24 cellular contexts compared by ENCODE assay signal in the genomic region with DNA sequence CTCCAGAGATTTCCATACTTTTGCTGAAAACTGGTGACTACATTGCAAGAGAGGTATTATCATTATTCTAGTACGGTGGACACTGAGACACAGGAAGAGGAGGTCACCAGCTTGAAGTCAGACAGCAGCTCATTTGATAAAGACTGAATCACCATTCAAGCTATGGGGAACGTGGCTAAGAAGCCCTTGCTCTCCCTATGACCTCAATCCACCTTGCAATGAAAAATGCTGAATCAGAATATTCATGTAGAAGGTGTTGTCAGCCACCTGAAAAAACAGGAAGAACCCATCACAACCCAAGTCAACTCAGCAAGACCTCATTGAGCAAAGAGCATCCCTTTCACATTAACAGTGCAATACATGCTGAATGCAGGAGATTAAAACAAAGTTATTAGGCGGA. TPM values are rescaled to one million over a fixed set of nuclear protein-coding genes. Genes with fewer than 3 reads are reported as not detected.
DNase-seq lines count a peak whose midpoint lies in the region; ATAC-seq, FAIRE-seq and TF ChIP-seq lines count a peak whose summit lies in the region.
"Had no signal": no experiment of that assay in that cellular context is flagged by ENCODE, and none has a peak within 500 bp of the region (broad histone marks: within the 10 kb centered on the region; RNA-seq: fewer than 3 reads in every experiment).

No MANE protein-coding gene starts in this region.

- H3K4me1 ChIP-seq in GM12878 (ENCODE audit: control insufficient read depth, insufficient read depth, low read length) = no peaks in the 10 kb centered on the region
- no peaks in the 10 kb centered on the region for H3K4me1 ChIP-seq in neural progenitor cell
- H3K4me1 ChIP-seq: ascending aorta, BLaER1, uterus had no signal

- peak; percentile 77 for FAIRE-seq in GM12878 (lab: Jason Lieb, UNC)
- FAIRE-seq: A204.1 had no signal

- H4K20me1 ChIP-seq in GM12878 (ENCODE audit: control insufficient read depth, insufficient read depth) (no peaks in the 10 kb centered on the region), neural progenitor cell (ENCODE audit: low read depth) (no peaks in the 10 kb centered on the region)
- H4K20me1 ChIP-seq: BLaER1 had no signal

- POLR2A ChIA-PET in GM12878 (lab: Charles Lee) = no interaction called here

- H3K9me3 ChIP-seq in GM12878 (replicated peaks; ENCODE audit: control insufficient read depth, insufficient read depth, low read length) (no peaks in the 10 kb centered on the region), neural progenitor cell (ENCODE audit: low read depth) (no peaks in the 10 kb centered on the region)
- H3K9me3 ChIP-seq: ascending aorta, BLaER1, uterus had no signal

- TF ChIP-seq RAD21 in GM12878 (IDR thresholded peaks at IDR 0.05; ENCODE audit: insufficient read depth, low read depth, low read length) = no peak

- no peak for TF ChIP-seq EP300 in GM12878 (IDR thresholded peaks at IDR 0.05; ENCODE audit: borderline replicate concordance in 1 of 2, control insufficient read depth in 1 of 2, low read depth in 2 of 2, low read length in 2 of 2)

- intact Hi-C loops in GM12878 (cut with micrococcal nuclease; ENCODE audit: unreplicated experiment) = no loop called here
- intact Hi-C loops in activated T-helper 1 cell treated with anti-CD3 and anti-CD28 coated beads, Interleukin-12 subunit alpha, Interleukin-12 subunit beta, Interleukin-2, Interleukin-4 antibody, amounts not matched to agents 30 ng/mL and 10 ng/mL and 1 ng/mL, durations not matched to agents 14 hours and 24 hours and 36 hours (cut with micrococcal nuclease) = no loop called here

- no peak for ATAC-seq in GM12878
- ATAC-seq: esophagus mucosa; left lobe of liver; stimulated activated effector memory CD8-positive, alpha-beta T cell treated with anti-CD3 and anti-CD28 coated beads, Interleukin-12 subunit alpha, Interleukin-12 subunit beta, amount 100 ng/mL, for 72 hours had no signal

- TF ChIP-seq CTCF in GM12878 (IDR thresholded peaks at IDR 0.05 in 2 of 3, conservative IDR thresholded peaks at IDR 0.05 in 1 of 3; ENCODE audit: control insufficient read depth in 2 of 3, extremely low read depth in 1 of 3, insufficient read depth in 1 of 3, low read depth in 3 of 3, low read length in 3 of 3) = no peak
- TF ChIP-seq CTCF in mesothelial cell of epicardium (IDR thresholded peaks at IDR 0.05; ENCODE audit: unreplicated experiment) = no peak
- no peak for TF ChIP-seq CTCF in neural progenitor cell (IDR thresholded peaks at IDR 0.05)

- no peaks in the 10 kb centered on the region for H3K79me2 ChIP-seq in GM12878 (ENCODE audit: control insufficient read depth, insufficient read depth, low read length)
- no peaks in the 10 kb centered on the region for H3K79me2 ChIP-seq in neural progenitor cell (ENCODE audit: low read depth)

- H3F3A ChIP-seq in neural progenitor cell (ENCODE audit: low read depth) = no peaks in the 10 kb centered on the region

- CTCF ChIA-PET in GM12878 (lab: Yijun Ruan, JAX) = no interaction called here

- H3K9me3 Mint-ChIP-seq in mesothelial cell of epicardium (no peaks in the 10 kb centered on the region), neural progenitor cell (no peaks in the 10 kb centered on the region)
- H3K9me3 Mint-ChIP-seq in activated T-helper 1 cell treated with anti-CD3 and anti-CD28 coated beads, Interleukin-12 subunit alpha, Interleukin-12 subunit beta, Interleukin-2, Interleukin-4 antibody, amounts not matched to agents 30 ng/mL and 10 ng/mL and 1 ng/mL, durations not matched to agents 14 hours and 24 hours and 36 hours = no peaks in the 10 kb centered on the region
- H3K9me3 Mint-ChIP-seq: activated B cell treated with CpG ODN at 0.5 μM for 24 hours; activated CD4-positive, alpha-beta memory T cell treated with anti-CD3 and anti-CD28 coated beads, Interleukin-2, amount 10 ng/mL, durations not matched to agents 7 days and 5 days; activated naive CD4-positive, alpha-beta T cell treated with anti-CD3 and anti-CD28 coated beads for 36 hours; nephron progenitor cell; stimulated activated effector memory CD8-positive, alpha-beta T cell treated with anti-CD3 and anti-CD28 coated beads, Interleukin-12 subunit alpha, Interleukin-12 subunit beta, amount 100 ng/mL, for 72 hours had no signal

- H3K27me3 ChIP-seq in GM12878 (replicated peaks in 1 of 2; ENCODE audit: control insufficient read depth in 2 of 2, insufficient read depth in 2 of 2, low read length in 1 of 2) (no peaks in the 10 kb centered on the region), neural progenitor cell (no peaks in the 10 kb centered on the region)
- H3K27me3 ChIP-seq: ascending aorta, BLaER1, uterus had no signal

- DNase-seq in NCI-H510A treated with DMSO at 0.1 percent for 48 hours (lab: John Stamatoyannopoulos, UW) = peak; percentile 58
- no peak for DNase-seq in NCI-H510A (lab: John Stamatoyannopoulos, UW)
- peak; percentile 86 for DNase-seq in NCI-H748 (lab: John Stamatoyannopoulos, UW; ENCODE audit: unreplicated experiment)
- no peak for DNase-seq in GM12878 (ENCODE audit: low read depth, low spot score)
- DNase-seq in mesothelial cell of epicardium (ENCODE audit: low spot score in 2 of 2, unreplicated experiment in 2 of 2) = no peak
- DNase-seq in neural progenitor cell (ENCODE audit: low spot score) = no peak
- no peak for DNase-seq in GF-D8 (lab: John Stamatoyannopoulos, UW)
- DNase-seq in activated T-helper 1 cell treated with anti-CD3 and anti-CD28 coated beads, Interleukin-12 subunit alpha, Interleukin-12 subunit beta, Interleukin-2, Interleukin-4 antibody, amounts not matched to agents 30 ng/mL and 10 ng/mL and 1 ng/mL, durations not matched to agents 14 hours and 24 hours and 36 hours (ENCODE audit: low spot score) = no peak
- DNase-seq: activated B cell treated with CpG ODN at 0.5 μM for 24 hours; activated CD4-positive, alpha-beta memory T cell treated with anti-CD3 and anti-CD28 coated beads, Interleukin-2, amount 10 ng/mL, durations not matched to agents 7 days and 5 days; activated naive CD4-positive, alpha-beta T cell treated with anti-CD3 and anti-CD28 coated beads for 36 hours; cerebellar nuclear complex; GOT3; midbrain; nephron progenitor cell; PC-9; posterior cingulate gyrus; uterus had no signal

- SMC1A ChIA-PET in GM12878 (lab: Charles Lee; ENCODE audit: uncharacterized antibody, unreplicated experiment) = no interaction called here

- H3K27ac Mint-ChIP-seq in mesothelial cell of epicardium (peak overlapping the region; percentile 40), neural progenitor cell (no peak overlapping the region)
- no peak overlapping the region for H3K27ac Mint-ChIP-seq in activated T-helper 1 cell treated with anti-CD3 and anti-CD28 coated beads, Interleukin-12 subunit alpha, Interleukin-12 subunit beta, Interleukin-2, Interleukin-4 antibody, amounts not matched to agents 30 ng/mL and 10 ng/mL and 1 ng/mL, durations not matched to agents 14 hours and 24 hours and 36 hours
- H3K27ac Mint-ChIP-seq: activated B cell treated with CpG ODN at 0.5 μM for 24 hours; activated CD4-positive, alpha-beta memory T cell treated with anti-CD3 and anti-CD28 coated beads, Interleukin-2, amount 10 ng/mL, durations not matched to agents 7 days and 5 days; activated naive CD4-positive, alpha-beta T cell treated with anti-CD3 and anti-CD28 coated beads for 36 hours; nephron progenitor cell; stimulated activated effector memory CD8-positive, alpha-beta T cell treated with anti-CD3 and anti-CD28 coated beads, Interleukin-12 subunit alpha, Interleukin-12 subunit beta, amount 100 ng/mL, for 72 hours had no signal

- no peak overlapping the region for H3K4me3 Mint-ChIP-seq in mesothelial cell of epicardium
- H3K4me3 Mint-ChIP-seq in neural progenitor cell = no peak overlapping the region
- H3K4me3 Mint-ChIP-seq in activated T-helper 1 cell treated with anti-CD3 and anti-CD28 coated beads, Interleukin-12 subunit alpha, Interleukin-12 subunit beta, Interleukin-2, Interleukin-4 antibody, amounts not matched to agents 30 ng/mL and 10 ng/mL and 1 ng/mL, durations not matched to agents 14 hours and 24 hours and 36 hours = no peak overlapping the region
- H3K4me3 Mint-ChIP-seq: activated B cell treated with CpG ODN at 0.5 μM for 24 hours; activated CD4-positive, alpha-beta memory T cell treated with anti-CD3 and anti-CD28 coated beads, Interleukin-2, amount 10 ng/mL, durations not matched to agents 7 days and 5 days; activated naive CD4-positive, alpha-beta T cell treated with anti-CD3 and anti-CD28 coated beads for 36 hours; nephron progenitor cell; stimulated activated effector memory CD8-positive, alpha-beta T cell treated with anti-CD3 and anti-CD28 coated beads, Interleukin-12 subunit alpha, Interleukin-12 subunit beta, amount 100 ng/mL, for 72 hours had no signal

- H3K36me3 ChIP-seq in GM12878 (ENCODE audit: control insufficient read depth in 2 of 2, insufficient read depth in 2 of 2, low read length in 1 of 2) (no peaks in the 10 kb centered on the region), neural progenitor cell (no peaks in the 10 kb centered on the region)
- H3K36me3 ChIP-seq: ascending aorta, BLaER1, uterus had no signal

- WGBS in GM12878 (ENCODE audit: insufficient coverage, insufficient replicate concordance, low lambda C conversion rate, missing lambda C conversion rate) = 54% methylated on average over 3 of the region's 3 CpGs

- H3K9ac ChIP-seq in GM12878 (ENCODE audit: control insufficient read depth, insufficient read depth, low read length) (no peak overlapping the region), neural progenitor cell (no peak overlapping the region)
- H3K9ac ChIP-seq: BLaER1 had no signal

- BruUV-seq in GM12878 (replicated peaks; lab: Mats Ljungman, UMichigan) = no TSS peak

- no peak for TF ChIP-seq POLR2A in GM12878 (IDR thresholded peaks at IDR 0.05; ENCODE audit: low read depth, low read length)

- no peaks in the 10 kb centered on the region for H3K36me3 Mint-ChIP-seq in mesothelial cell of epicardium
- H3K36me3 Mint-ChIP-seq in neural progenitor cell = no peaks in the 10 kb centered on the region
- H3K36me3 Mint-ChIP-seq in activated T-helper 1 cell treated with anti-CD3 and anti-CD28 coated beads, Interleukin-12 subunit alpha, Interleukin-12 subunit beta, Interleukin-2, Interleukin-4 antibody, amounts not matched to agents 30 ng/mL and 10 ng/mL and 1 ng/mL, durations not matched to agents 14 hours and 24 hours and 36 hours (ENCODE audit: low read depth) = no peaks in the 10 kb centered on the region
- H3K36me3 Mint-ChIP-seq: stimulated activated effector memory CD8-positive, alpha-beta T cell treated with anti-CD3 and anti-CD28 coated beads, Interleukin-12 subunit alpha, Interleukin-12 subunit beta, amount 100 ng/mL, for 72 hours had no signal

- H3K4me1 Mint-ChIP-seq in mesothelial cell of epicardium = peaks cover 37% of the 10 kb centered on the region
- H3K4me1 Mint-ChIP-seq in neural progenitor cell = peaks cover 13% of the 10 kb centered on the region
- H3K4me1 Mint-ChIP-seq in activated T-helper 1 cell treated with anti-CD3 and anti-CD28 coated beads, Interleukin-12 subunit alpha, Interleukin-12 subunit beta, Interleukin-2, Interleukin-4 antibody, amounts not matched to agents 30 ng/mL and 10 ng/mL and 1 ng/mL, durations not matched to agents 14 hours and 24 hours and 36 hours (ENCODE audit: low read depth) = no peaks in the 10 kb centered on the region
- H3K4me1 Mint-ChIP-seq: activated B cell treated with CpG ODN at 0.5 μM for 24 hours; activated CD4-positive, alpha-beta memory T cell treated with anti-CD3 and anti-CD28 coated beads, Interleukin-2, amount 10 ng/mL, durations not matched to agents 7 days and 5 days; stimulated activated effector memory CD8-positive, alpha-beta T cell treated with anti-CD3 and anti-CD28 coated beads, Interleukin-12 subunit alpha, Interleukin-12 subunit beta, amount 100 ng/mL, for 72 hours had no signal

- H3K4me2 ChIP-seq in GM12878 (ENCODE audit: control insufficient read depth, insufficient read depth) (no peak overlapping the region), neural progenitor cell (no peak overlapping the region)
- H3K4me2 ChIP-seq: BLaER1, PC-9 had no signal

- no peak overlapping the region for H3K27ac ChIP-seq in GM12878 (ENCODE audit: control insufficient read depth, insufficient read depth)
- H3K27ac ChIP-seq in neural progenitor cell = no peak overlapping the region
- H3K27ac ChIP-seq: ascending aorta, BLaER1, PC-9, uterus had no signal

- no peak overlapping the region for H2AFZ ChIP-seq in GM12878 (ENCODE audit: control insufficient read depth, low read depth, low read length)
- H2AFZ ChIP-seq in neural progenitor cell (replicated peaks) = no peak overlapping the region
- H2AFZ ChIP-seq: PC-9 had no signal

- in situ Hi-C loops in GM12878 (cut with MboI) = no loop called here

- H3K4me3 ChIP-seq in GM12878 = no peak overlapping the region
- no peak overlapping the region for H3K4me3 ChIP-seq in neural progenitor cell
- H3K4me3 ChIP-seq: ascending aorta, BLaER1, PC-9, uterus had no signal

- RAD21 ChIA-PET in GM12878 (lab: Charles Lee; ENCODE audit: unreplicated experiment) = no interaction called here

- H3K27me3 Mint-ChIP-seq in mesothelial cell of epicardium (ENCODE audit: low read depth) (no peaks in the 10 kb centered on the region), neural progenitor cell (ENCODE audit: insufficient read depth, low read depth) (no peaks in the 10 kb centered on the region)
- peaks cover 16% of the 10 kb centered on the region for H3K27me3 Mint-ChIP-seq in activated T-helper 1 cell treated with anti-CD3 and anti-CD28 coated beads, Interleukin-12 subunit alpha, Interleukin-12 subunit beta, Interleukin-2, Interleukin-4 antibody, amounts not matched to agents 30 ng/mL and 10 ng/mL and 1 ng/mL, durations not matched to agents 14 hours and 24 hours and 36 hours (ENCODE audit: insufficient read depth)

RNA-seq across cellular contexts. Expression of a gene that starts 59.0 kb away (rescaled TPM):
- 27.9 and 29.7 TPM in 2 replicates for total RNA-seq in GM12878 (2013; cell fraction: nucleolus; rRNA removed)
- total RNA-seq in GM12878 (2014; rRNA removed) = 5.7 and 6.7 TPM in 2 replicates
- total RNA-seq in GM12878 (2014; rRNA removed; fragmentation: Illumina TruSeq; extraction: Trizol) = 7.5 and 8.7 TPM in 2 replicates
- total RNA-seq in GM12878 (2021) = 7.3 and 11.9 TPM in 2 replicates
- 5.9 TPM for polyA plus RNA-seq in GM12878 (2011; ENCODE audit: low read depth)
- polyA plus RNA-seq in GM12878 (2011; rRNA removed) = 11.5 and 14.5 TPM in 2 replicates
- 9.1 and 9.5 TPM in 2 replicates for polyA plus RNA-seq in GM12878 (2011; cell fraction: cytosol; rRNA removed)
- polyA plus RNA-seq in GM12878 (2011; cell fraction: nucleus; rRNA removed) = 7.1 and 10.0 TPM in 2 replicates
- polyA plus RNA-seq in GM12878 (2012) = 4.7 and 7.0 TPM in 2 replicates
- polyA plus RNA-seq in GM12878 (2014; fragmentation: Illumina TruSeq; extraction: Trizol) = 6.6 and 7.6 TPM in 2 replicates
- polyA plus RNA-seq in GM12878 (2014; fragmentation: Nextera tagmentation; extraction: Ambion mirVana) = 1 to 10 TPM; 9.1 to 9.5 TPM
- 5.0 and 6.3 TPM in 2 replicates for polyA plus RNA-seq in GM12878 (2014; rRNA removed)
- 1 to 10 TPM; 6.2 to 7.6 TPM for polyA plus RNA-seq in GM12878 (2016; fragmentation: Nextera tagmentation; extraction: Ambion mirVana)
- polyA minus RNA-seq in GM12878 (2011; rRNA and poly(A)+ RNA removed) = 24.3 and 27.8 TPM in 2 replicates
- polyA minus RNA-seq in GM12878 (2011; cell fraction: cytosol; rRNA and poly(A)+ RNA removed) = 3.0 and 5.3 TPM in 2 replicates
- polyA minus RNA-seq in GM12878 (2011; cell fraction: nucleus; rRNA and poly(A)+ RNA removed) = 28.2 and 31.9 TPM in 2 replicates
- 21.8 to 26.8 TPM (median 26.8 TPM) in 3 replicates for total RNA-seq in mesothelial cell of epicardium
- 32.5 and 32.9 TPM in 2 replicates for total RNA-seq in neural progenitor cell (ENCODE audit: low replicate concordance)
- 7.1 and 8.2 TPM in 2 replicates for total RNA-seq in activated T-helper 1 cell treated with anti-CD3 and anti-CD28 coated beads, Interleukin-12 subunit alpha, Interleukin-12 subunit beta, Interleukin-2, Interleukin-4 antibody, amounts not matched to agents 30 ng/mL and 10 ng/mL and 1 ng/mL, durations not matched to agents 14 hours and 24 hours and 36 hours

Comparison
In these comparisons a context has a peak if more than half of its experiments do, and no peak if none do; other contexts are left out.
1. DNase-seq: peak in NCI-H510A treated with DMSO at 0.1 percent for 48 hours (single experiment) and NCI-H748 (single experiment); none in NCI-H510A (single experiment), GM12878 (single experiment), mesothelial cell of epicardium (0 of 2), neural progenitor cell (single experiment), GF-D8 (single experiment) and activated T-helper 1 cell treated with anti-CD3 and anti-CD28 coated beads, Interleukin-12 subunit alpha, Interleukin-12 subunit beta, Interleukin-2, Interleukin-4 antibody, amounts not matched to agents 30 ng/mL and 10 ng/mL and 1 ng/mL, durations not matched to agents 14 hours and 24 hours and 36 hours (single experiment).